Comparison of ENCODE assay signal across 9 cellular contexts in genomic region chr7:133853706-133854276, GRCh38.
DNase-seq lines count a peak whose midpoint lies in the region; ATAC-seq and TF ChIP-seq lines count a peak whose summit lies in the region.
"Had no signal": no experiment of that assay in that cellular context is flagged by ENCODE, and none has a peak within 500 bp of the region (broad histone marks: within the 10 kb centered on the region; RNA-seq: fewer than 3 reads in every experiment).

No MANE protein-coding gene starts in this region.

- H3K4me1 Mint-ChIP-seq in activated CD4-positive, alpha-beta T cell treated with anti-CD3 and anti-CD28 coated beads, Interleukin-2, amount 10 ng/mL, durations not matched to agents 24 days and 14 days: no peaks in the 10 kb centered on the region

- no peaks in the 10 kb centered on the region for H3K79me2 ChIP-seq in SU-DHL-6 (ENCODE audit: insufficient read depth, low read length)
- no peaks in the 10 kb centered on the region for H3K79me2 ChIP-seq in smooth muscle cell (ENCODE audit: low read depth)

- no peak overlapping the region for H3K27ac Mint-ChIP-seq in activated CD4-positive, alpha-beta T cell treated with anti-CD3 and anti-CD28 coated beads, Interleukin-2, amount 10 ng/mL, durations not matched to agents 24 days and 14 days

- no peaks in the 10 kb centered on the region for H3K9me3 Mint-ChIP-seq in activated CD4-positive, alpha-beta T cell treated with anti-CD3 and anti-CD28 coated beads, Interleukin-2, amount 10 ng/mL, durations not matched to agents 24 days and 14 days

- WGBS in smooth muscle cell (ENCODE audit: low lambda C conversion rate): 56% methylated on average over 6 of the region's 6 CpGs

- H2AFZ ChIP-seq in SU-DHL-6 (ENCODE audit: low read depth, low read length, severe bottlenecking) (no peak overlapping the region), smooth muscle cell (ENCODE audit: low read depth) (no peak overlapping the region)

- intact Hi-C loops in activated CD4-positive, alpha-beta T cell treated with anti-CD3 and anti-CD28 coated beads, Interleukin-2, amount 10 ng/mL, durations not matched to agents 24 days and 14 days (cut with micrococcal nuclease): no loop called here

- no peaks in the 10 kb centered on the region for H3K36me3 Mint-ChIP-seq in activated CD4-positive, alpha-beta T cell treated with anti-CD3 and anti-CD28 coated beads, Interleukin-2, amount 10 ng/mL, durations not matched to agents 24 days and 14 days (ENCODE audit: low read depth)

- H3K9me2 ChIP-seq in SU-DHL-6 (replicated peaks; ENCODE audit: insufficient read depth, low read length): no peaks in the 10 kb centered on the region

- H3K4me3 Mint-ChIP-seq in activated CD4-positive, alpha-beta T cell treated with anti-CD3 and anti-CD28 coated beads, Interleukin-2, amount 10 ng/mL, durations not matched to agents 24 days and 14 days: no peak overlapping the region

- ATAC-seq in GM21825 (IDR thresholded peaks at IDR 0.05; ENCODE audit: unreplicated experiment): peak; percentile 78

- H3K27ac ChIP-seq in SU-DHL-6 (ENCODE audit: low read depth, low read length): no peak overlapping the region
- peak overlapping the region; percentile 72 for H3K27ac ChIP-seq in smooth muscle cell (ENCODE audit: low read depth)
- H3K27ac ChIP-seq: thoracic aorta had no signal

- peak; percentile 62 for DNase-seq in activated CD4-positive, alpha-beta T cell treated with anti-CD3 and anti-CD28 coated beads, Interleukin-2, amount 10 ng/mL, durations not matched to agents 24 days and 14 days
- DNase-seq in activated CD4-positive, alpha-beta T cell treated with anti-CD3 and anti-CD28 coated beads, Interleukin-2, amount 50 U/mL, for 4 hours: no peak
- DNase-seq in MV-4-11 (lab: John Stamatoyannopoulos, UW): peak; percentile 45
- DNase-seq in fibroblast of the conjunctiva (ENCODE audit: low read depth): peak; percentile 69
- DNase-seq in smooth muscle cell (lab: John Stamatoyannopoulos, UW; ENCODE audit: unreplicated experiment): no peak
- no peak for DNase-seq in medulla oblongata (ENCODE audit: extremely low spot score)

- H3K4me1 ChIP-seq in smooth muscle cell (ENCODE audit: low read depth): no peaks in the 10 kb centered on the region

- H3K27me3 ChIP-seq in SU-DHL-6 (ENCODE audit: low read length): no peaks in the 10 kb centered on the region
- no peaks in the 10 kb centered on the region for H3K27me3 ChIP-seq in smooth muscle cell (ENCODE audit: low read depth)

- no peaks in the 10 kb centered on the region for H3K36me3 ChIP-seq in SU-DHL-6 (ENCODE audit: low read length)
- H3K36me3 ChIP-seq in smooth muscle cell (ENCODE audit: low read depth): no peaks in the 10 kb centered on the region
- H3K36me3 ChIP-seq: thoracic aorta had no signal

- H3K4me2 ChIP-seq in SU-DHL-6 (ENCODE audit: low read depth, low read length, poor library complexity, severe bottlenecking) (no peak overlapping the region), smooth muscle cell (peak overlapping the region; percentile 21)

- no peaks in the 10 kb centered on the region for H3F3A ChIP-seq in SU-DHL-6 (ENCODE audit: insufficient read depth)
- H3F3A ChIP-seq in smooth muscle cell (ENCODE audit: low read depth): no peaks in the 10 kb centered on the region

- TF ChIP-seq CTCF in SU-DHL-6 (IDR thresholded peaks at IDR 0.05; ENCODE audit: insufficient read depth, low read length, poor library complexity, severe bottlenecking): peak; percentile 67
- TF ChIP-seq CTCF in smooth muscle cell (IDR thresholded peaks at IDR 0.05; ENCODE audit: borderline replicate concordance, insufficient read depth, poor library complexity, severe bottlenecking): peak; percentile 35

- no peak overlapping the region for H3K4me3 ChIP-seq in SU-DHL-6 (ENCODE audit: insufficient read depth, low read length, poor library complexity, severe bottlenecking)
- no peak overlapping the region for H3K4me3 ChIP-seq in smooth muscle cell
- H3K4me3 ChIP-seq: thoracic aorta had no signal

- H4K20me1 ChIP-seq in SU-DHL-6 (ENCODE audit: low read depth, low read length) (no peaks in the 10 kb centered on the region), smooth muscle cell (ENCODE audit: low read depth) (peaks cover 5% of the 10 kb centered on the region)

- H3K27me3 Mint-ChIP-seq in activated CD4-positive, alpha-beta T cell treated with anti-CD3 and anti-CD28 coated beads, Interleukin-2, amount 10 ng/mL, durations not matched to agents 24 days and 14 days: no peaks in the 10 kb centered on the region

- H3K9me3 ChIP-seq in SU-DHL-6 (ENCODE audit: insufficient read depth, low read length) (no peaks in the 10 kb centered on the region), smooth muscle cell (replicated peaks; ENCODE audit: low read depth) (no peaks in the 10 kb centered on the region)
- H3K9me3 ChIP-seq: thoracic aorta had no signal

- H3K9ac ChIP-seq in SU-DHL-6 (ENCODE audit: low read length): no peak overlapping the region
- H3K9ac ChIP-seq in smooth muscle cell (ENCODE audit: low read depth): peak overlapping the region; percentile 21

Comparison
In these comparisons a context has a peak if more than half of its experiments do, and no peak if none do; other contexts are left out.
1. DNase-seq: peak in activated CD4-positive, alpha-beta T cell treated with anti-CD3 and anti-CD28 coated beads, Interleukin-2, amount 10 ng/mL, durations not matched to agents 24 days and 14 days (single experiment), MV-4-11 (single experiment) and fibroblast of the conjunctiva (single experiment); none in activated CD4-positive, alpha-beta T cell treated with anti-CD3 and anti-CD28 coated beads, Interleukin-2, amount 50 U/mL, for 4 hours (0 of 2), smooth muscle cell (single experiment) and medulla oblongata (single experiment).